Comparison of ENCODE assay signal across 8 cellular contexts in the genomic region with DNA sequence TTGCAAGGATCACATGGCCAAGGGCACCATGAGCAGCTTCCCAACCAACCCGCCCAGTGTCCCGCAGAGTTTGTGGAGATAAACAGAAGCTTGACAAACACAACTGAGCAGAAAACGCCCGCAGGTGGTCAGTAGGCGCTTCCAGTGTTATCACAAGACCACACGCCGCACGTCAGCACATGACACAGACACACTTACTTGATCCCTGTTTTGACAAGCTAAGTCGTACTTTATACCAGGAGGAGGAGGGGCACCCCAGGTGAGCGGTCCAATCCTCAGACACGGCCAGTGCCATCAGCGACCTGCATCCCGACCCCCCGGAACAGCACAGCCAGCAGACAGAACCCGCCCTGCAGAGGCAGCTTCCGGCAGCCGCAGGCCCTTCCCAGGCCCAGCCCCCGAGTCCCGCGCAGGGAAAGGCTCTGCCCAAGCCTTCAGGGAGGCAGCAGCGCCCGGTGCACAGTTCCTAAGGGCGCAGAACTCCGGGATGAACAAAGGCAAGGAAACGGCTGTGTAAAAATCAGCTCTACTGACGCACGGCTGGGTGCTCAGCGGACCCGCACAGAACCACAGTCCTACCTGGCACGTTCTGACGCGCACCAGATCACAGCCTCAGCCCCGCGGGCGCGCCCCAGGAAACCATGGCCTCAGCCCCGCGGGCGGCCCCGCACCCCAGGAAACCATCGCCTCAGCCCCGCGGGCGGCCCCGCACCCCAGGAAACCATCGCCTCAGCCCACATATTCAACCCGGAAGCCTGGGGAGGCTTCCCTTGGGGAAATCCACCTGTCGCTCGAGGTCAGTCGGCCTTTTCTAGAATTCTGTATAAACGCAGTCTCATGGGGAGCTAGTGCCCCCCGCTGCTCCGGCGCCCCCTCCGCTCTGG. TPM values are rescaled to one million over a fixed set of nuclear protein-coding genes. Genes with fewer than 3 reads are reported as not detected.
A peak's percentile ranks its signal among the peaks of the same experiment; 100 is the strongest.
DNase-seq lines count a peak whose midpoint lies in the region; ATAC-seq and TF ChIP-seq lines count a peak whose summit lies in the region.
"Had no signal": no experiment of that assay in that cellular context is flagged by ENCODE, and none has a peak within 500 bp of the region (broad histone marks: within the 10 kb centered on the region; RNA-seq: fewer than 3 reads in every experiment).

No MANE protein-coding gene starts in this region.

- no peak for TF ChIP-seq CTCF in activated CD8-positive, alpha-beta T cell treated with anti-CD3 and anti-CD28 coated beads for 36 hours (IDR thresholded peaks at IDR 0.05)
- TF ChIP-seq CTCF in ovary (IDR thresholded peaks at IDR 0.05) = no peak

- ATAC-seq in HG02885 (IDR thresholded peaks at IDR 0.05; ENCODE audit: poor library complexity, unreplicated experiment) (peak; percentile 41), left ventricle myocardium superior (peak; percentile 14), GM19467 (IDR thresholded peaks at IDR 0.05; ENCODE audit: unreplicated experiment) (no peak)
- ATAC-seq in activated CD8-positive, alpha-beta T cell treated with anti-CD3 and anti-CD28 coated beads for 36 hours = peak; percentile 52
- ATAC-seq in stimulated activated naive CD8-positive, alpha-beta T cell treated with anti-CD3 and anti-CD28 coated beads, Interleukin-15, Interleukin-2, amounts not matched to agents 100 U/mL and 50 U/mL, for 24 hours = peak; percentile 30

- TF ChIP-seq EP300 in ovary (IDR thresholded peaks at IDR 0.05) = no peak

- H3K4me3 ChIP-seq in ovary = no peak overlapping the region

- no peaks in the 10 kb centered on the region for H3K36me3 ChIP-seq in ovary

- intact Hi-C loops in activated CD8-positive, alpha-beta T cell treated with anti-CD3 and anti-CD28 coated beads for 36 hours (cut with micrococcal nuclease) = loop anchor here (5.0 kb wide), 1 partner anchor 87 kb away; no protein-coding TSS in a partner anchor
- intact Hi-C loops in left ventricle myocardium superior (cut with micrococcal nuclease) (no loop called here), ovary (cut with DNase I) (no loop called here)

- H3K27me3 Mint-ChIP-seq in activated CD8-positive, alpha-beta T cell treated with anti-CD3 and anti-CD28 coated beads for 36 hours = no peaks in the 10 kb centered on the region

- H3K9me3 Mint-ChIP-seq in activated CD8-positive, alpha-beta T cell treated with anti-CD3 and anti-CD28 coated beads for 36 hours = no peaks in the 10 kb centered on the region

- POLR2A ChIA-PET in activated CD8-positive, alpha-beta T cell treated with anti-CD3 and anti-CD28 coated beads for 36 hours (lab: Charles Lee) = interaction anchor here (0.8 to 1.4 kb wide), 3 partner anchors 13 to 71 kb away, joined by 3 to 4 read pairs (median 3); no protein-coding TSS in a partner anchor

- 71 to 79% (median 75%) methylated on average over 54 to 55 of the region's 55 CpGs for WGBS in ovary, 3 donors

- H3K4me1 Mint-ChIP-seq in activated CD8-positive, alpha-beta T cell treated with anti-CD3 and anti-CD28 coated beads for 36 hours (ENCODE audit: low read depth) = peaks cover 48% of the 10 kb centered on the region

- H3K4me1 ChIP-seq in ovary (ENCODE audit: insufficient read depth) = no peaks in the 10 kb centered on the region

- peak overlapping the region; percentile 61 for H3K4me3 Mint-ChIP-seq in activated CD8-positive, alpha-beta T cell treated with anti-CD3 and anti-CD28 coated beads for 36 hours

- DNase-seq in activated CD8-positive, alpha-beta T cell treated with anti-CD3 and anti-CD28 coated beads for 36 hours = peak; percentile 64
- DNase-seq in left ventricle myocardium superior (peak; percentile 52), NCI-H345 treated with DMSO at 0.1 percent for 48 hours (lab: John Stamatoyannopoulos, UW; ENCODE audit: unreplicated experiment) (no peak), ovary (no peak)
- peak; percentile 64 for DNase-seq in stimulated activated naive CD8-positive, alpha-beta T cell treated with anti-CD3 and anti-CD28 coated beads, Interleukin-15, Interleukin-2, amounts not matched to agents 100 U/mL and 50 U/mL, for 24 hours

- TF ChIP-seq POLR2A in ovary (IDR thresholded peaks at IDR 0.05) = no peak

- peak overlapping the region; percentile 64 for H3K27ac Mint-ChIP-seq in activated CD8-positive, alpha-beta T cell treated with anti-CD3 and anti-CD28 coated beads for 36 hours

- CTCF ChIA-PET in activated CD8-positive, alpha-beta T cell treated with anti-CD3 and anti-CD28 coated beads for 36 hours (lab: Charles Lee) = interaction anchor here (0.6 to 0.7 kb wide), 2 partner anchors 67 to 228 kb away, joined by 3 read pairs; no protein-coding TSS in a partner anchor

- H3K36me3 Mint-ChIP-seq in activated CD8-positive, alpha-beta T cell treated with anti-CD3 and anti-CD28 coated beads for 36 hours (ENCODE audit: low read depth) = peaks cover 6% of the 10 kb centered on the region

- H3K9me3 ChIP-seq in ovary = no peaks in the 10 kb centered on the region

- no peaks in the 10 kb centered on the region for H3K27me3 ChIP-seq in ovary

- H3K27ac ChIP-seq in ovary = no peak overlapping the region

RNA-seq across cellular contexts. Expression of gene AXIN1, which starts 27.8 kb away (rescaled TPM):
- 10 to 100 TPM; 24.1 to 24.9 TPM for total RNA-seq in activated CD8-positive, alpha-beta T cell treated with anti-CD3 and anti-CD28 coated beads for 36 hours
- total RNA-seq in left ventricle myocardium superior (14.4 TPM), ovary (10 to 100 TPM; 13.7 to 27.2 (median 24.0) TPM)
- polyA plus RNA-seq in ovary = 10 to 100 TPM in 1 of 2 donors, 1 to 10 TPM in 1; 3.7 to 21.8 TPM

RNA-seq across cellular contexts. Expression of gene PDIA2, which starts 41.7 kb away (rescaled TPM):
- total RNA-seq in activated CD8-positive, alpha-beta T cell treated with anti-CD3 and anti-CD28 coated beads for 36 hours = not detected
- 2.6 TPM for total RNA-seq in left ventricle myocardium superior
- total RNA-seq in ovary = under 1 TPM in 3 of 7 donors, not detected in 4; 0.15 to 0.92 (median 0.48) TPM
- under 1 TPM in 1 of 2 donors, not detected in 1; 0.04 TPM for polyA plus RNA-seq in ovary

RNA-seq across cellular contexts. Expression of gene ARHGDIG, which starts 44.3 kb away (rescaled TPM):
- not detected for total RNA-seq in activated CD8-positive, alpha-beta T cell treated with anti-CD3 and anti-CD28 coated beads for 36 hours
- total RNA-seq in left ventricle myocardium superior (14.9 TPM), ovary (under 1 TPM in 1 of 7 donors, not detected in 6; 0.77 TPM)
- under 1 TPM in 1 of 2 donors, not detected in 1; 0.10 TPM for polyA plus RNA-seq in ovary
- polyA plus RNA-seq: liver had no signal

RNA-seq across cellular contexts. Expression of gene MRPL28, which starts 45.6 kb away (rescaled TPM):
- total RNA-seq in activated CD8-positive, alpha-beta T cell treated with anti-CD3 and anti-CD28 coated beads for 36 hours = 10 to 100 TPM; 95.0 to 98.2 TPM
- total RNA-seq in left ventricle myocardium superior (77.2 TPM), ovary (10 to 100 TPM; 38.9 to 57.7 (median 40.9) TPM)
- 10 to 100 TPM; 28.4 to 53.0 TPM for polyA plus RNA-seq in ovary

RNA-seq across cellular contexts. Expression of gene RGS11, which starts 48.9 kb away (rescaled TPM):
- not detected for total RNA-seq in activated CD8-positive, alpha-beta T cell treated with anti-CD3 and anti-CD28 coated beads for 36 hours
- 14.8 TPM for total RNA-seq in left ventricle myocardium superior
- total RNA-seq in ovary = 1 to 10 TPM in 2 of 7 donors, under 1 TPM in 3, not detected in 2; 0.33 to 1.7 (median 0.72) TPM
- polyA plus RNA-seq in ovary = under 1 TPM; 0.44 to 0.45 TPM

Comparison
In these comparisons a context has a peak if more than half of its experiments do, and no peak if none do; other contexts are left out.
1. DNase-seq: peak in activated CD8-positive, alpha-beta T cell treated with anti-CD3 and anti-CD28 coated beads for 36 hours (single experiment), left ventricle myocardium superior (single experiment) and stimulated activated naive CD8-positive, alpha-beta T cell treated with anti-CD3 and anti-CD28 coated beads, Interleukin-15, Interleukin-2, amounts not matched to agents 100 U/mL and 50 U/mL, for 24 hours (single experiment); none in NCI-H345 treated with DMSO at 0.1 percent for 48 hours (single experiment) and ovary (0 of 5).